15 cellular contexts compared by ENCODE assay signal in the genomic region with DNA sequence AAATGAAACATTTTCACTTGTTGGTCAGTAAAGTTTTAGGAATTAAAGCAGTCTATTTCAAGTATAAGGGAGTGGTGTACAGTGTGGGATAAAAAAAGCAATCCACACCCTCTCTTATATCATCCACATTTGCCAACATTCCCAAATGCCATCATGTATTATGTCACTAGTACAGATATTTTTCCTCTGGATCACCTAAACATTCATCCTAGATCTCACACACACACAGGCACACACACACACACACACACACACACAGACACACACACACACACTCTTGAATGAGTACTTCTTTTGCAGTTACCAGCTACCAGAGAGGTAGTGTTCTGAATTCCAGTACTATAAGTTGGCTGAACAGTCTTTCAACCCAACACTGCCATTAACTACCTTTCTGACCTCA.
DNase-seq lines count a peak whose midpoint lies in the region; ATAC-seq and TF ChIP-seq lines count a peak whose summit lies in the region.
"Had no signal": no experiment of that assay in that cellular context is flagged by ENCODE, and none has a peak within 500 bp of the region (broad histone marks: within the 10 kb centered on the region; RNA-seq: fewer than 3 reads in every experiment).

No MANE protein-coding gene starts in this region.

- no peaks in the 10 kb centered on the region for H3K36me3 Mint-ChIP-seq in activated CD4-positive, alpha-beta T cell treated with anti-CD3 and anti-CD28 coated beads for 36 hours (ENCODE audit: low read depth)
- H3K36me3 Mint-ChIP-seq: T-cell had no signal

- no peaks in the 10 kb centered on the region for H3K4me1 Mint-ChIP-seq in activated CD4-positive, alpha-beta T cell treated with anti-CD3 and anti-CD28 coated beads for 36 hours
- H3K4me1 Mint-ChIP-seq: activated CD4-positive, alpha-beta T cell treated with anti-CD3 and anti-CD28 coated beads, Interleukin-2, amount 10 ng/mL, durations not matched to agents 24 days and 14 days; central memory CD8-positive, alpha-beta T cell; T-cell had no signal

- intact Hi-C loops in activated CD4-positive, alpha-beta T cell treated with anti-CD3 and anti-CD28 coated beads for 36 hours (cut with DNase I, micrococcal nuclease), result no loop called here

- peaks cover 11% of the 10 kb centered on the region for H3K9me3 Mint-ChIP-seq in activated CD4-positive, alpha-beta T cell treated with anti-CD3 and anti-CD28 coated beads for 36 hours (ENCODE audit: low read depth)
- H3K9me3 Mint-ChIP-seq: activated CD4-positive, alpha-beta T cell treated with anti-CD3 and anti-CD28 coated beads, Interleukin-2, amount 10 ng/mL, durations not matched to agents 24 days and 14 days had no signal

- TF ChIP-seq CTCF in HEK293 (tag by site-specific recombination; IDR thresholded peaks at IDR 0.05), result no peak

- no peaks in the 10 kb centered on the region for H3K9me3 ChIP-seq in HEK293 (ENCODE audit: control insufficient read depth, insufficient read depth, low read depth, low read length)

- POLR2A ChIA-PET in HEK293 (lab: Yijun Ruan, JAX), result no interaction called here
- POLR2A ChIA-PET in activated CD4-positive, alpha-beta T cell treated with anti-CD3 and anti-CD28 coated beads for 36 hours (lab: Charles Lee), result no interaction called here

- no peak overlapping the region for H3K27ac Mint-ChIP-seq in activated CD4-positive, alpha-beta T cell treated with anti-CD3 and anti-CD28 coated beads for 36 hours
- H3K27ac Mint-ChIP-seq: activated CD4-positive, alpha-beta T cell treated with anti-CD3 and anti-CD28 coated beads, Interleukin-2, amount 10 ng/mL, durations not matched to agents 24 days and 14 days; natural killer cell treated with Interleukin-12 subunit alpha and Interleukin-12 subunit beta and Interleukin-15 and Interleukin-18, amount 100 ng/mL, for 72 hours; T-cell had no signal

- H3K4me3 Mint-ChIP-seq in activated CD4-positive, alpha-beta T cell treated with anti-CD3 and anti-CD28 coated beads for 36 hours, result no peak overlapping the region
- H3K4me3 Mint-ChIP-seq: activated CD4-positive, alpha-beta T cell treated with anti-CD3 and anti-CD28 coated beads, Interleukin-2, amount 10 ng/mL, durations not matched to agents 24 days and 14 days; central memory CD8-positive, alpha-beta T cell; natural killer cell treated with Interleukin-12 subunit alpha and Interleukin-12 subunit beta and Interleukin-15 and Interleukin-18, amount 100 ng/mL, for 72 hours; T-cell had no signal

- DNase-seq in A172 (ENCODE audit: low spot score) (peak; percentile 73), amniotic stem cell (lab: John Stamatoyannopoulos, UW) (peak; percentile 58), glomerular visceral epithelial cell (ENCODE audit: extremely low spot score) (peak; percentile 61), NOMO-1 treated with DMSO at 0.1 percent for 48 hours (lab: John Stamatoyannopoulos, UW; ENCODE audit: unreplicated experiment) (no peak), DMS114 treated with DMSO at 0.1 percent for 48 hours (lab: John Stamatoyannopoulos, UW; ENCODE audit: unreplicated experiment) (no peak)
- DNase-seq in activated CD4-positive, CD25-positive, alpha-beta regulatory T cell (lab: John Stamatoyannopoulos, UW), result no peak
- no peak for DNase-seq in activated CD4-positive, alpha-beta T cell treated with anti-CD3 and anti-CD28 coated beads for 36 hours
- DNase-seq: activated CD4-positive, alpha-beta T cell treated with anti-CD3 and anti-CD28 coated beads, Interleukin-2, amount 10 ng/mL, durations not matched to agents 24 days and 14 days; foreskin melanocyte; NCI-H2107; small intestine; T-cell had no signal

- no peak overlapping the region for H3K27ac ChIP-seq in HEK293 (ENCODE audit: extremely low read depth, low read depth, low read length)

- no peak overlapping the region for H3K4me3 ChIP-seq in HEK293 (ENCODE audit: low read depth, low read length)

- no peaks in the 10 kb centered on the region for H3K36me3 ChIP-seq in HEK293 (ENCODE audit: control insufficient read depth in 2 of 2, insufficient read depth in 1 of 2, low read length in 2 of 2)

- H3K27me3 Mint-ChIP-seq in activated CD4-positive, alpha-beta T cell treated with anti-CD3 and anti-CD28 coated beads for 36 hours, result no peaks in the 10 kb centered on the region
- H3K27me3 Mint-ChIP-seq: activated CD4-positive, alpha-beta T cell treated with anti-CD3 and anti-CD28 coated beads, Interleukin-2, amount 10 ng/mL, durations not matched to agents 24 days and 14 days; central memory CD8-positive, alpha-beta T cell; natural killer cell treated with Interleukin-12 subunit alpha and Interleukin-12 subunit beta and Interleukin-15 and Interleukin-18, amount 100 ng/mL, for 72 hours; T-cell had no signal

- H3K4me1 ChIP-seq in HEK293 (ENCODE audit: control insufficient read depth, insufficient read depth, low read length), result no peaks in the 10 kb centered on the region

- no peak for ATAC-seq in activated CD4-positive, alpha-beta T cell treated with anti-CD3 and anti-CD28 coated beads for 36 hours
- ATAC-seq: natural killer cell treated with Interleukin-12 subunit alpha and Interleukin-12 subunit beta and Interleukin-15 and Interleukin-18, amount 100 ng/mL, for 72 hours; T-cell had no signal

- CTCF ChIA-PET in HEK293 (lab: Yijun Ruan, JAX), result no interaction called here
- CTCF ChIA-PET in activated CD4-positive, alpha-beta T cell treated with anti-CD3 and anti-CD28 coated beads for 36 hours (lab: Charles Lee), result no interaction called here

TF ChIP-seq in HEK293, 187 proteins besides CTCF, POLR2A, EP300 and RAD21:
- TF ChIP-seq, protein P1, sequence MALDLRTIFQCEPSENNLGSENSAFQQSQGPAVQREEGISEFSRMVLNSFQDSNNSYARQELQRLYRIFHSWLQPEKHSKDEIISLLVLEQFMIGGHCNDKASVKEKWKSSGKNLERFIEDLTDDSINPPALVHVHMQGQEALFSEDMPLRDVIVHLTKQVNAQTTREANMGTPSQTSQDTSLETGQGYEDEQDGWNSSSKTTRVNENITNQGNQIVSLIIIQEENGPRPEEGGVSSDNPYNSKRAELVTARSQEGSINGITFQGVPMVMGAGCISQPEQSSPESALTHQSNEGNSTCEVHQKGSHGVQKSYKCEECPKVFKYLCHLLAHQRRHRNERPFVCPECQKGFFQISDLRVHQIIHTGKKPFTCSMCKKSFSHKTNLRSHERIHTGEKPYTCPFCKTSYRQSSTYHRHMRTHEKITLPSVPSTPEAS (tag by site-specific recombination; IDR thresholded peaks at IDR 0.05), result peak; percentile 73
- TF ChIP-seq, protein P2, sequence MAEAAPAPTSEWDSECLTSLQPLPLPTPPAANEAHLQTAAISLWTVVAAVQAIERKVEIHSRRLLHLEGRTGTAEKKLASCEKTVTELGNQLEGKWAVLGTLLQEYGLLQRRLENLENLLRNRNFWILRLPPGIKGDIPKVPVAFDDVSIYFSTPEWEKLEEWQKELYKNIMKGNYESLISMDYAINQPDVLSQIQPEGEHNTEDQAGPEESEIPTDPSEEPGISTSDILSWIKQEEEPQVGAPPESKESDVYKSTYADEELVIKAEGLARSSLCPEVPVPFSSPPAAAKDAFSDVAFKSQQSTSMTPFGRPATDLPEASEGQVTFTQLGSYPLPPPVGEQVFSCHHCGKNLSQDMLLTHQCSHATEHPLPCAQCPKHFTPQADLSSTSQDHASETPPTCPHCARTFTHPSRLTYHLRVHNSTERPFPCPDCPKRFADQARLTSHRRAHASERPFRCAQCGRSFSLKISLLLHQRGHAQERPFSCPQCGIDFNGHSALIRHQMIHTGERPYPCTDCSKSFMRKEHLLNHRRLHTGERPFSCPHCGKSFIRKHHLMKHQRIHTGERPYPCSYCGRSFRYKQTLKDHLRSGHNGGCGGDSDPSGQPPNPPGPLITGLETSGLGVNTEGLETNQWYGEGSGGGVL (tag by site-specific recombination; IDR thresholded peaks at IDR 0.05), result peak; percentile 66
- TF ChIP-seq, protein P3, sequence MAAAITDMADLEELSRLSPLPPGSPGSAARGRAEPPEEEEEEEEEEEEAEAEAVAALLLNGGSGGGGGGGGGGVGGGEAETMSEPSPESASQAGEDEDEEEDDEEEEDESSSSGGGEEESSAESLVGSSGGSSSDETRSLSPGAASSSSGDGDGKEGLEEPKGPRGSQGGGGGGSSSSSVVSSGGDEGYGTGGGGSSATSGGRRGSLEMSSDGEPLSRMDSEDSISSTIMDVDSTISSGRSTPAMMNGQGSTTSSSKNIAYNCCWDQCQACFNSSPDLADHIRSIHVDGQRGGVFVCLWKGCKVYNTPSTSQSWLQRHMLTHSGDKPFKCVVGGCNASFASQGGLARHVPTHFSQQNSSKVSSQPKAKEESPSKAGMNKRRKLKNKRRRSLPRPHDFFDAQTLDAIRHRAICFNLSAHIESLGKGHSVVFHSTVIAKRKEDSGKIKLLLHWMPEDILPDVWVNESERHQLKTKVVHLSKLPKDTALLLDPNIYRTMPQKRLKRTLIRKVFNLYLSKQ (tag by site-specific recombination; IDR thresholded peaks at IDR 0.05; ENCODE audit: borderline replicate concordance), result no peak
- TF ChIP-seq ZNF544 (tag by site-specific recombination; IDR thresholded peaks at IDR 0.05) (no peak), ZFP37 (tag by site-specific recombination; IDR thresholded peaks at IDR 0.05) (0 out of 2 replicates have a peak, but pooled peaks have one; percentile 52), ZNF335 (tag by site-specific recombination; conservative IDR thresholded peaks at IDR 0.05) (peak; percentile 39; the same call in 1 of the 2 replicates), ZFP69B (tag by site-specific recombination; IDR thresholded peaks at IDR 0.05) (0 out of 2 replicates have a peak, but pooled peaks have one; percentile 30), KLF8 (tag by site-specific recombination; IDR thresholded peaks at IDR 0.05) (0 out of 2 replicates have a peak, but pooled peaks have one; percentile 35), ZNF112 (tag by site-specific recombination; IDR thresholded peaks at IDR 0.05) (0 out of 2 replicates have a peak, but pooled peaks have one; percentile 25), SCRT1 (tag by site-specific recombination; IDR thresholded peaks at IDR 0.05; ENCODE audit: borderline replicate concordance) (no peak)

Comparison
In these comparisons a context has a peak if more than half of its experiments do, and no peak if none do; other contexts are left out.
1. DNase-seq: peak in A172 (single experiment), amniotic stem cell (single experiment) and glomerular visceral epithelial cell (single experiment); none in activated CD4-positive, CD25-positive, alpha-beta regulatory T cell (0 of 4), NOMO-1 treated with DMSO at 0.1 percent for 48 hours (single experiment), DMS114 treated with DMSO at 0.1 percent for 48 hours (single experiment) and activated CD4-positive, alpha-beta T cell treated with anti-CD3 and anti-CD28 coated beads for 36 hours (single experiment).